ENCODE assay signal across 1 cellular context in the genomic region with DNA sequence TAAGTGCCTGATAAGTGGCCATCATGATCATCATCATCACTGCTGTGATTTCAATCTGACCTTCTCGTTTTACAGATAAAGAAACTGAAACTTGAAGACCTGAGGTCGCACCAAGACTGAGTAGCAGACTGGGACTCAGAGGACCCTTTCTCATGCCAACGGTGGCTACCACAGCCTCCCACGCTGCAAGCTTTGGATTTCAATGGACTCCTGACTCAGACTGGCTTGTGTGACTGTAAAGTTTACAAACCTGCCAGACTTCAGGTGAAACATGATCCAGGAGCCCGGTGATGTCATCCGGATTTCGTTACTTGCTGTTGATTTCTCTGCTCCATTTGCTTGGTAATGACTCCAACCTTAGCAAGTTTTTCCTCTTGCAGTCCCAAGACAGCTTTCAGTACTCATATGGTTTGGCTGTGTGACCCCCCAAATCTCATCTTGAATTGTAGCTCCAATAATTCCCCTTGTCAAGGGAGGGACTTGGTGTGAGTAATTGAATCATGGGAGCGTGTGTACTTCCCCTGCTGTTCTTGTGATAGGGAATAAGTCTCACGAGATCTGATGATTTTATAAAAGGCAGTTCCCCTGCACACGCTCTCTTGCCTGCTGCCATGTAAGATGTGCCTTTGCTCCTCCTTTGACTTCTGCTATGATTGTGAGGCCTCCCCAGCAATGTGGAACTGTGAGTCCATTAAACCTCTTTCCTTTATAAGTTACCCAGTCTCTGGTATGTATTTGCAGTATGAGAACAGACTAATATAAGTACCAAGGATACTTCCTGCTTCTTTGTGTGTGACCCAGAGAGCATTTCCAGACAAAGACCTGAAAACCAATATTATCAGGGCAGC.
TF ChIP-seq lines count a peak whose summit lies in the region.

No MANE protein-coding gene starts in this region.

TF ChIP-seq in GM23338, 12 proteins besides CTCF, POLR2A, EP300 and RAD21:
- TF ChIP-seq ZNF331 (CRISPR knock-in tag; IDR thresholded peaks at IDR 0.05; ENCODE audit: low read depth) (no peak), NANOG (IDR thresholded peaks at IDR 0.05; ENCODE audit: borderline replicate concordance) (no peak), STAT1 (IDR thresholded peaks at IDR 0.05; ENCODE audit: unreplicated experiment) (no peak), EZH2phosphoT487 (IDR thresholded peaks at IDR 0.05; ENCODE audit: unreplicated experiment) (no peak), EZH2 (IDR thresholded peaks at IDR 0.05; ENCODE audit: low read depth, unreplicated experiment) (no peak), CREB1 (CRISPR knock-in tag; IDR thresholded peaks at IDR 0.05; ENCODE audit: low read depth) (no peak), JUNB (IDR thresholded peaks at IDR 0.05; ENCODE audit: unreplicated experiment) (no peak), ZNF114 (CRISPR knock-in tag; IDR thresholded peaks at IDR 0.05) (no peak), POLR2AphosphoS5 (IDR thresholded peaks at IDR 0.05; ENCODE audit: low read depth) (no peak)
- TF ChIP-seq, protein P1, sequence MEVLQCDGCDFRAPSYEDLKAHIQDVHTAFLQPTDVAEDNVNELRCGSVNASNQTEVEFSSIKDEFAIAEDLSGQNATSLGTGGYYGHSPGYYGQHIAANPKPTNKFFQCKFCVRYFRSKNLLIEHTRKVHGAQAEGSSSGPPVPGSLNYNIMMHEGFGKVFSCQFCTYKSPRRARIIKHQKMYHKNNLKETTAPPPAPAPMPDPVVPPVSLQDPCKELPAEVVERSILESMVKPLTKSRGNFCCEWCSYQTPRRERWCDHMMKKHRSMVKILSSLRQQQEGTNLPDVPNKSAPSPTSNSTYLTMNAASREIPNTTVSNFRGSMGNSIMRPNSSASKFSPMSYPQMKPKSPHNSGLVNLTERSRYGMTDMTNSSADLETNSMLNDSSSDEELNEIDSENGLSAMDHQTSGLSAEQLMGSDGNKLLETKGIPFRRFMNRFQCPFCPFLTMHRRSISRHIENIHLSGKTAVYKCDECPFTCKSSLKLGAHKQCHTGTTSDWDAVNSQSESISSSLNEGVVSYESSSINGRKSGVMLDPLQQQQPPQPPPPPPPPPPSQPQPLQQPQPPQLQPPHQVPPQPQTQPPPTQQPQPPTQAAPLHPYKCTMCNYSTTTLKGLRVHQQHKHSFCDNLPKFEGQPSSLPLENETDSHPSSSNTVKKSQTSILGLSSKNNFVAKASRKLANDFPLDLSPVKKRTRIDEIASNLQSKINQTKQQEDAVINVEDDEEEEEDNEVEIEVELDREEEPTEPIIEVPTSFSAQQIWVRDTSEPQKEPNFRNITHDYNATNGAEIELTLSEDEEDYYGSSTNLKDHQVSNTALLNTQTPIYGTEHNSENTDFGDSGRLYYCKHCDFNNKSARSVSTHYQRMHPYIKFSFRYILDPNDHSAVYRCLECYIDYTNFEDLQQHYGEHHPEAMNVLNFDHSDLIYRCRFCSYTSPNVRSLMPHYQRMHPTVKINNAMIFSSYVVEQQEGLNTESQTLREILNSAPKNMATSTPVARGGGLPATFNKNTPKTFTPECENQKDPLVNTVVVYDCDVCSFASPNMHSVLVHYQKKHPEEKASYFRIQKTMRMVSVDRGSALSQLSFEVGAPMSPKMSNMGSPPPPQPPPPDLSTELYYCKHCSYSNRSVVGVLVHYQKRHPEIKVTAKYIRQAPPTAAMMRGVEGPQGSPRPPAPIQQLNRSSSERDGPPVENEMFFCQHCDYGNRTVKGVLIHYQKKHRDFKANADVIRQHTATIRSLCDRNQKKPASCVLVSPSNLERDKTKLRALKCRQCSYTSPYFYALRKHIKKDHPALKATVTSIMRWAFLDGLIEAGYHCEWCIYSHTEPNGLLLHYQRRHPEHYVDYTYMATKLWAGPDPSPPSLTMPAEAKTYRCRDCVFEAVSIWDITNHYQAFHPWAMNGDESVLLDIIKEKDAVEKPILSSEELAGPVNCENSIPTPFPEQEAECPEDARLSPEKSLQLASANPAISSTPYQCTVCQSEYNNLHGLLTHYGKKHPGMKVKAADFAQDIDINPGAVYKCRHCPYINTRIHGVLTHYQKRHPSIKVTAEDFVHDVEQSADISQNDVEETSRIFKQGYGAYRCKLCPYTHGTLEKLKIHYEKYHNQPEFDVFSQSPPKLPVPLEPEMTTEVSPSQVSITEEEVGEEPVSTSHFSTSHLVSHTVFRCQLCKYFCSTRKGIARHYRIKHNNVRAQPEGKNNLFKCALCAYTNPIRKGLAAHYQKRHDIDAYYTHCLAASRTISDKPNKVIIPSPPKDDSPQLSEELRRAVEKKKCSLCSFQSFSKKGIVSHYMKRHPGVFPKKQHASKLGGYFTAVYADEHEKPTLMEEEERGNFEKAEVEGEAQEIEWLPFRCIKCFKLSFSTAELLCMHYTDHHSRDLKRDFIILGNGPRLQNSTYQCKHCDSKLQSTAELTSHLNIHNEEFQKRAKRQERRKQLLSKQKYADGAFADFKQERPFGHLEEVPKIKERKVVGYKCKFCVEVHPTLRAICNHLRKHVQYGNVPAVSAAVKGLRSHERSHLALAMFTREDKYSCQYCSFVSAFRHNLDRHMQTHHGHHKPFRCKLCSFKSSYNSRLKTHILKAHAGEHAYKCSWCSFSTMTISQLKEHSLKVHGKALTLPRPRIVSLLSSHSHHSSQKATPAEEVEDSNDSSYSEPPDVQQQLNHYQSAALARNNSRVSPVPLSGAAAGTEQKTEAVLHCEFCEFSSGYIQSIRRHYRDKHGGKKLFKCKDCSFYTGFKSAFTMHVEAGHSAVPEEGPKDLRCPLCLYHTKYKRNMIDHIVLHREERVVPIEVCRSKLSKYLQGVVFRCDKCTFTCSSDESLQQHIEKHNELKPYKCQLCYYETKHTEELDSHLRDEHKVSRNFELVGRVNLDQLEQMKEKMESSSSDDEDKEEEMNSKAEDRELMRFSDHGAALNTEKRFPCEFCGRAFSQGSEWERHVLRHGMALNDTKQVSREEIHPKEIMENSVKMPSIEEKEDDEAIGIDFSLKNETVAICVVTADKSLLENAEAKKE (CRISPR knock-in tag; IDR thresholded peaks at IDR 0.05) = no peak
- TF ChIP-seq, protein P2, sequence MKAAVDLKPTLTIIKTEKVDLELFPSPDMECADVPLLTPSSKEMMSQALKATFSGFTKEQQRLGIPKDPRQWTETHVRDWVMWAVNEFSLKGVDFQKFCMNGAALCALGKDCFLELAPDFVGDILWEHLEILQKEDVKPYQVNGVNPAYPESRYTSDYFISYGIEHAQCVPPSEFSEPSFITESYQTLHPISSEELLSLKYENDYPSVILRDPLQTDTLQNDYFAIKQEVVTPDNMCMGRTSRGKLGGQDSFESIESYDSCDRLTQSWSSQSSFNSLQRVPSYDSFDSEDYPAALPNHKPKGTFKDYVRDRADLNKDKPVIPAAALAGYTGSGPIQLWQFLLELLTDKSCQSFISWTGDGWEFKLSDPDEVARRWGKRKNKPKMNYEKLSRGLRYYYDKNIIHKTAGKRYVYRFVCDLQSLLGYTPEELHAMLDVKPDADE (IDR thresholded peaks at IDR 0.05) = no peak
- TF ChIP-seq, protein P3, sequence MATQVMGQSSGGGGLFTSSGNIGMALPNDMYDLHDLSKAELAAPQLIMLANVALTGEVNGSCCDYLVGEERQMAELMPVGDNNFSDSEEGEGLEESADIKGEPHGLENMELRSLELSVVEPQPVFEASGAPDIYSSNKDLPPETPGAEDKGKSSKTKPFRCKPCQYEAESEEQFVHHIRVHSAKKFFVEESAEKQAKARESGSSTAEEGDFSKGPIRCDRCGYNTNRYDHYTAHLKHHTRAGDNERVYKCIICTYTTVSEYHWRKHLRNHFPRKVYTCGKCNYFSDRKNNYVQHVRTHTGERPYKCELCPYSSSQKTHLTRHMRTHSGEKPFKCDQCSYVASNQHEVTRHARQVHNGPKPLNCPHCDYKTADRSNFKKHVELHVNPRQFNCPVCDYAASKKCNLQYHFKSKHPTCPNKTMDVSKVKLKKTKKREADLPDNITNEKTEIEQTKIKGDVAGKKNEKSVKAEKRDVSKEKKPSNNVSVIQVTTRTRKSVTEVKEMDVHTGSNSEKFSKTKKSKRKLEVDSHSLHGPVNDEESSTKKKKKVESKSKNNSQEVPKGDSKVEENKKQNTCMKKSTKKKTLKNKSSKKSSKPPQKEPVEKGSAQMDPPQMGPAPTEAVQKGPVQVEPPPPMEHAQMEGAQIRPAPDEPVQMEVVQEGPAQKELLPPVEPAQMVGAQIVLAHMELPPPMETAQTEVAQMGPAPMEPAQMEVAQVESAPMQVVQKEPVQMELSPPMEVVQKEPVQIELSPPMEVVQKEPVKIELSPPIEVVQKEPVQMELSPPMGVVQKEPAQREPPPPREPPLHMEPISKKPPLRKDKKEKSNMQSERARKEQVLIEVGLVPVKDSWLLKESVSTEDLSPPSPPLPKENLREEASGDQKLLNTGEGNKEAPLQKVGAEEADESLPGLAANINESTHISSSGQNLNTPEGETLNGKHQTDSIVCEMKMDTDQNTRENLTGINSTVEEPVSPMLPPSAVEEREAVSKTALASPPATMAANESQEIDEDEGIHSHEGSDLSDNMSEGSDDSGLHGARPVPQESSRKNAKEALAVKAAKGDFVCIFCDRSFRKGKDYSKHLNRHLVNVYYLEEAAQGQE (IDR thresholded peaks at IDR 0.05; ENCODE audit: unreplicated experiment) = no peak
